Comparison of ENCODE assay signal across 25 cellular contexts in genomic region chr11:29210426-29210825, GRCh38.
"Had no signal": no experiment of that assay in that cellular context is flagged by ENCODE, and none has a peak within 500 bp of the region (broad histone marks: within the 10 kb centered on the region; RNA-seq: fewer than 3 reads in every experiment).

No MANE protein-coding gene starts in this region.

- H3K36me3 ChIP-seq: stomach, suprapubic skin, thoracic aorta, thyroid gland, tibial artery, tibial nerve, transverse colon, upper lobe of left lung, upper lobe of right lung, uterus, vagina had no signal

- H3K4me1 ChIP-seq: stomach, suprapubic skin, testis, tibial artery, tibial nerve, transverse colon, upper lobe of left lung, upper lobe of right lung, uterus, vagina had no signal

- H3K9me3 ChIP-seq: stomach, suprapubic skin, testis, thoracic aorta, thyroid gland, tibial artery, tibial nerve, transverse colon, upper lobe of left lung, upper lobe of right lung, uterus, vagina had no signal

- H3K27me3 ChIP-seq: stomach, suprapubic skin, testis, thyroid gland, tibial artery, tibial nerve, transverse colon, upper lobe of left lung, upper lobe of right lung, uterus, vagina had no signal

- H3K27ac ChIP-seq: stomach, suprapubic skin, testis, thoracic aorta, thyroid gland, tibial artery, tibial nerve, transverse colon, upper lobe of left lung, upper lobe of right lung, uterus, vagina had no signal

- DNase-seq: stimulated activated CD4-positive, alpha-beta T cell treated with anti-CD3 and anti-CD28 coated beads, Interleukin-2, amount 100 ng/mL, for 48 hours; stimulated activated CD4-positive, alpha-beta T cell treated with anti-CD3 and anti-CD28 coated beads, Interleukin-4, amount 100 ng/mL, for 1 hour; stimulated activated CD4-positive, alpha-beta T cell treated with anti-CD3 and anti-CD28 coated beads, Interleukin-4, amount 100 ng/mL, for 24 hours; stimulated activated CD4-positive, alpha-beta T cell treated with anti-CD3 and anti-CD28 coated beads, Interleukin-4, amount 100 ng/mL, for 4 hours; stimulated activated CD8-positive, alpha-beta memory T cell treated with anti-CD3 and anti-CD28 coated beads, Interleukin-4, amount 100 ng/mL, for 48 hours; stimulated activated naive B cell treated with anti-CD40 and anti-IgM and Interleukin-4, amounts not matched to agents 10 μg/mL and 1 μg/mL and 100 μg/mL, for 72 hours; stimulated activated naive CD4-positive, alpha-beta T cell; stimulated activated naive CD4-positive, alpha-beta T cell treated with Interleukin-2 at 50 U/mL for 16 hours; stimulated activated naive CD8-positive, alpha-beta T cell treated with anti-CD3 and anti-CD28 coated beads, Interleukin-15, amount 100 ng/mL, for 72 hours; stimulated activated naive CD8-positive, alpha-beta T cell treated with anti-CD3 and anti-CD28 coated beads, Interleukin-15, Interleukin-2, amounts not matched to agents 100 U/mL and 50 U/mL, for 24 hours; stomach; substantia nigra; testis; thyroid gland; tibial artery; transverse colon; upper lobe of left lung; upper lobe of right lung; uterus had no signal

- H3K4me3 ChIP-seq: stomach, suprapubic skin, testis, thoracic aorta, thyroid gland, tibial artery, tibial nerve, transverse colon, upper lobe of left lung, upper lobe of right lung, uterus, vagina had no signal

- ATAC-seq: stimulated activated effector memory CD8-positive, alpha-beta T cell treated with anti-CD3 and anti-CD28 coated beads, Interleukin-12 subunit alpha, Interleukin-12 subunit beta, amount 100 ng/mL, for 72 hours; stimulated activated memory B cell treated with anti-CD40 and anti-IgM and Interleukin-4, amounts not matched to agents 10 μg/mL and 1 μg/mL and 100 μg/mL, for 72 hours; stimulated activated naive B cell treated with anti-CD40 and anti-IgM and Interleukin-4, amounts not matched to agents 10 μg/mL and 1 μg/mL and 100 μg/mL, for 72 hours; stimulated activated naive CD8-positive, alpha-beta T cell treated with anti-CD3 and anti-CD28 coated beads, Interleukin-15, amount 100 ng/mL, for 72 hours; stimulated activated naive CD8-positive, alpha-beta T cell treated with anti-CD3 and anti-CD28 coated beads, Interleukin-15, Interleukin-2, amounts not matched to agents 100 U/mL and 50 U/mL, for 24 hours; upper lobe of right lung had no signal
